13 cellular contexts compared by ENCODE assay signal in genomic region chr4:109859426-109860300, GRCh38. TPM values are rescaled to one million over a fixed set of nuclear protein-coding genes. Genes with fewer than 3 reads are reported as not detected.
"Had no signal": no experiment of that assay in that cellular context is flagged by ENCODE, and none has a peak within 500 bp of the region (broad histone marks: within the 10 kb centered on the region; RNA-seq: fewer than 3 reads in every experiment).

No MANE protein-coding gene starts in this region.

RNA-seq across cellular contexts. Expression of gene LRIT3, which starts 11.8 kb away (rescaled TPM):
- total RNA-seq: left cardiac atrium, left ventricle myocardium inferior, lung microvascular endothelial cell had no signal

RNA-seq across cellular contexts. Expression of gene RRH, which starts 31.9 kb away (rescaled TPM):
- total RNA-seq: dermis blood vessel endothelial cell, gastrocnemius medialis, glomerular endothelial cell, heart right ventricle, kidney epithelial cell, left cardiac atrium, lower lobe of right lung, mesenteric fat pad, mucosa of descending colon had no signal

RNA-seq across cellular contexts. Expression of gene EGF, which starts 53.0 kb away (rescaled TPM):
- total RNA-seq: endothelial cell of umbilical vein, lung microvascular endothelial cell, mesenteric fat pad had no signal
- polyA plus RNA-seq: endothelial cell of umbilical vein had no signal

RNA-seq across cellular contexts. Expression of gene CFI, which starts 57.9 kb away (rescaled TPM):
- polyA plus RNA-seq: keratinocyte had no signal
